In genomic region chr5:142941217-142941616, GRCh38 we compare ENCODE assay signal across 14 cellular contexts.
DNase-seq lines count a peak whose midpoint lies in the region; ATAC-seq and TF ChIP-seq lines count a peak whose summit lies in the region.
"Had no signal": no experiment of that assay in that cellular context is flagged by ENCODE, and none has a peak within 500 bp of the region (broad histone marks: within the 10 kb centered on the region; RNA-seq: fewer than 3 reads in every experiment).

No MANE protein-coding gene starts in this region.

- no peaks in the 10 kb centered on the region for H3K36me3 ChIP-seq in ovary

- H3K27me3 ChIP-seq in ovary, result no peaks in the 10 kb centered on the region

- peak; percentile 8 for DNase-seq in activated naive CD8-positive, alpha-beta T cell treated with anti-CD3 and anti-CD28 coated beads for 36 hours
- DNase-seq in immature natural killer cell (no peak), chondrocyte (ENCODE audit: low spot score) (no peak), ovary (no peak)
- DNase-seq: Caco-2; CD8-positive, alpha-beta memory T cell; DND-41; GDM1; HCEC 1CT; HFFc6 had no signal

- 95 to 99% (median 97%) methylated on average over 2 of the region's 2 CpGs for WGBS in ovary, 3 donors

- H3K27ac Mint-ChIP-seq in activated naive CD8-positive, alpha-beta T cell treated with anti-CD3 and anti-CD28 coated beads for 36 hours, result no peak overlapping the region
- H3K27ac Mint-ChIP-seq in immature natural killer cell, result peak overlapping the region; percentile 62 to 86 (median 72)
- H3K27ac Mint-ChIP-seq in stimulated activated naive CD8-positive, alpha-beta T cell treated with anti-CD3 and anti-CD28 coated beads, Interleukin-15, Interleukin-2, amounts not matched to agents 100 ng/mL and 50 ng/mL, for 24 hours, result peak overlapping the region; percentile 27
- H3K27ac Mint-ChIP-seq in chondrocyte (ENCODE audit: unreplicated experiment), result no peak overlapping the region
- H3K27ac Mint-ChIP-seq: HFFc6 had no signal

- no peak for TF ChIP-seq EP300 in ovary (IDR thresholded peaks at IDR 0.05)

- peak; percentile 47 for ATAC-seq in GM18868 (IDR thresholded peaks at IDR 0.05; ENCODE audit: unreplicated experiment)
- ATAC-seq: A549 had no signal

- TF ChIP-seq POLR2A in ovary (IDR thresholded peaks at IDR 0.05), result no peak

- peaks cover 30% of the 10 kb centered on the region for H3K4me1 Mint-ChIP-seq in activated naive CD8-positive, alpha-beta T cell treated with anti-CD3 and anti-CD28 coated beads for 36 hours
- peaks cover 70 to 93% of the 10 kb centered on the region in 2 donors for H3K4me1 Mint-ChIP-seq in immature natural killer cell
- H3K4me1 Mint-ChIP-seq in stimulated activated naive CD8-positive, alpha-beta T cell treated with anti-CD3 and anti-CD28 coated beads, Interleukin-15, Interleukin-2, amounts not matched to agents 100 ng/mL and 50 ng/mL, for 24 hours (ENCODE audit: low read depth), result peaks cover 28% of the 10 kb centered on the region
- peaks cover 33% of the 10 kb centered on the region for H3K4me1 Mint-ChIP-seq in chondrocyte (ENCODE audit: low read depth)

- no peak for TF ChIP-seq CTCF in chondrocyte (IDR thresholded peaks at IDR 0.05)
- no peak for TF ChIP-seq CTCF in ovary (IDR thresholded peaks at IDR 0.05)

- intact Hi-C loops in ovary (cut with DNase I), result no loop called here

- H3K4me1 ChIP-seq in ovary (ENCODE audit: insufficient read depth), result no peaks in the 10 kb centered on the region

- H3K9me3 ChIP-seq in ovary, result no peaks in the 10 kb centered on the region
- H3K9me3 ChIP-seq: A549, Caco-2 had no signal

- H3K27me3 Mint-ChIP-seq in activated naive CD8-positive, alpha-beta T cell treated with anti-CD3 and anti-CD28 coated beads for 36 hours, result no peaks in the 10 kb centered on the region
- H3K27me3 Mint-ChIP-seq in immature natural killer cell (ENCODE audit: low read depth in 3 of 3), result peaks cover 1 to 3% (median 2%) of the 10 kb centered on the region in 3 donors
- no peaks in the 10 kb centered on the region for H3K27me3 Mint-ChIP-seq in stimulated activated naive CD8-positive, alpha-beta T cell treated with anti-CD3 and anti-CD28 coated beads, Interleukin-15, Interleukin-2, amounts not matched to agents 100 ng/mL and 50 ng/mL, for 24 hours
- H3K27me3 Mint-ChIP-seq in chondrocyte (ENCODE audit: low read depth), result no peaks in the 10 kb centered on the region

- H3K4me3 Mint-ChIP-seq in activated naive CD8-positive, alpha-beta T cell treated with anti-CD3 and anti-CD28 coated beads for 36 hours, result no peak overlapping the region
- H3K4me3 Mint-ChIP-seq in immature natural killer cell, result peak overlapping the region in 3 of 5 donors; percentile 47 to 65 (median 48)
- H3K4me3 Mint-ChIP-seq in stimulated activated naive CD8-positive, alpha-beta T cell treated with anti-CD3 and anti-CD28 coated beads, Interleukin-15, Interleukin-2, amounts not matched to agents 100 ng/mL and 50 ng/mL, for 24 hours, result no peak overlapping the region
- no peak overlapping the region for H3K4me3 Mint-ChIP-seq in chondrocyte (ENCODE audit: unreplicated experiment)
- H3K4me3 Mint-ChIP-seq: CD14-positive monocyte, HFFc6 had no signal

- H3K36me3 Mint-ChIP-seq in activated naive CD8-positive, alpha-beta T cell treated with anti-CD3 and anti-CD28 coated beads for 36 hours, result peaks cover 18% of the 10 kb centered on the region
- H3K36me3 Mint-ChIP-seq in immature natural killer cell (peaks cover 3 to 15% (median 14%) of the 10 kb centered on the region in 3 donors), chondrocyte (ENCODE audit: low read depth) (no peaks in the 10 kb centered on the region)
- H3K36me3 Mint-ChIP-seq in stimulated activated naive CD8-positive, alpha-beta T cell treated with anti-CD3 and anti-CD28 coated beads, Interleukin-15, Interleukin-2, amounts not matched to agents 100 ng/mL and 50 ng/mL, for 24 hours (ENCODE audit: low read depth), result no peaks in the 10 kb centered on the region

- no peak overlapping the region for H3K27ac ChIP-seq in ovary
- H3K27ac ChIP-seq: A549 had no signal

- no peak overlapping the region for H3K4me3 ChIP-seq in ovary
- H3K4me3 ChIP-seq: A549 had no signal

- no peaks in the 10 kb centered on the region for H3K9me3 Mint-ChIP-seq in activated naive CD8-positive, alpha-beta T cell treated with anti-CD3 and anti-CD28 coated beads for 36 hours
- H3K9me3 Mint-ChIP-seq in immature natural killer cell (no peaks in the 10 kb centered on the region), chondrocyte (ENCODE audit: low read depth) (no peaks in the 10 kb centered on the region)
- H3K9me3 Mint-ChIP-seq in stimulated activated naive CD8-positive, alpha-beta T cell treated with anti-CD3 and anti-CD28 coated beads, Interleukin-15, Interleukin-2, amounts not matched to agents 100 ng/mL and 50 ng/mL, for 24 hours, result no peaks in the 10 kb centered on the region
- H3K9me3 Mint-ChIP-seq: CD14-positive monocyte; CD8-positive, alpha-beta memory T cell; HFFc6 had no signal

Comparison
In these comparisons a context has a peak if more than half of its experiments do, and no peak if none do; other contexts are left out.
1. H3K27ac Mint-ChIP-seq: peak in immature natural killer cell (6 of 6) and stimulated activated naive CD8-positive, alpha-beta T cell treated with anti-CD3 and anti-CD28 coated beads, Interleukin-15, Interleukin-2, amounts not matched to agents 100 ng/mL and 50 ng/mL, for 24 hours (single experiment); none in activated naive CD8-positive, alpha-beta T cell treated with anti-CD3 and anti-CD28 coated beads for 36 hours (single experiment) and chondrocyte (single experiment).
2. H3K4me3 Mint-ChIP-seq: peak in immature natural killer cell (3 of 5); none in activated naive CD8-positive, alpha-beta T cell treated with anti-CD3 and anti-CD28 coated beads for 36 hours (single experiment), stimulated activated naive CD8-positive, alpha-beta T cell treated with anti-CD3 and anti-CD28 coated beads, Interleukin-15, Interleukin-2, amounts not matched to agents 100 ng/mL and 50 ng/mL, for 24 hours (single experiment) and chondrocyte (single experiment).